Comparison of ENCODE assay signal across 1 cellular context in genomic region chr9:15510789-15511575, GRCh38.
TF ChIP-seq lines count a peak whose summit lies in the region.

TSS of gene PSIP1 (minus strand) at chr9:15510970. CDS start at chr9:15510188, 782 bp downstream.

TF ChIP-seq in GM12878, 131 proteins besides CTCF, POLR2A, EP300 and RAD21 (continued from another document):
- TF ChIP-seq BCLAF1 (IDR thresholded peaks at IDR 0.05), result peak; percentile 99
- no peak for TF ChIP-seq KDM1A (IDR thresholded peaks at IDR 0.05; ENCODE audit: borderline replicate concordance)
- TF ChIP-seq ZNF217 (IDR thresholded peaks at IDR 0.05), result peak; percentile 87; the same call in 1 of the 2 replicates
- peak; percentile 32; the same call in 1 of the 2 replicates for TF ChIP-seq PKNOX1 (IDR thresholded peaks at IDR 0.05)
